ENCODE assay signal across 26 cellular contexts in genomic region chr1:1937549-1938275, GRCh38. TPM values are rescaled to one million over a fixed set of nuclear protein-coding genes. Genes with fewer than 3 reads are reported as not detected.
A peak's percentile ranks its signal among the peaks of the same experiment; 100 is the strongest.
DNase-seq lines count a peak whose midpoint lies in the region; ATAC-seq, FAIRE-seq and TF ChIP-seq lines count a peak whose summit lies in the region.
"Had no signal": no experiment of that assay in that cellular context is flagged by ENCODE, and none has a peak within 500 bp of the region (broad histone marks: within the 10 kb centered on the region; RNA-seq: fewer than 3 reads in every experiment).

No MANE protein-coding gene starts in this region.

- in situ Hi-C loops in K562 (cut with MboI) = no loop called here

- TF ChIP-seq CTCF in K562 (IDR thresholded peaks at IDR 0.05 in 2 of 3, conservative IDR thresholded peaks at IDR 0.05 in 1 of 3; ENCODE audit: insufficient read depth in 2 of 3, low read depth in 1 of 3, low read length in 3 of 3) (no peak), kidney (IDR thresholded peaks at IDR 0.05; ENCODE audit: borderline replicate concordance, extremely low read depth, insufficient read depth) (no peak)

- H3K9ac ChIP-seq in K562 (ENCODE audit: insufficient read depth in 1 of 2, low read depth in 2 of 2, low read length in 2 of 2) (no peak overlapping the region), kidney (ENCODE audit: low read length in 2 of 2) (no peak overlapping the region)
- H3K9ac ChIP-seq: KMS-11 had no signal

- peaks cover 38 to 78% of the 10 kb centered on the region in 2 experiments for H3K27me3 ChIP-seq in K562 (ENCODE audit: control insufficient read depth in 2 of 2, insufficient read depth in 2 of 2, low read length in 2 of 2)
- H3K27me3 ChIP-seq: BE2C had no signal

- POLR2A ChIA-PET in K562 (lab: Yijun Ruan, JAX) = no interaction called here

- TF ChIP-seq POLR2A in K562 (conservative IDR thresholded peaks at IDR 0.05) = no peak

- H3K79me2 ChIP-seq in K562 (ENCODE audit: control insufficient read depth, insufficient read depth, low read length) = no peaks in the 10 kb centered on the region

- FAIRE-seq in K562 (lab: Jason Lieb, UNC) (no peak), kidney (lab: Jason Lieb, UNC) (no peak), urothelium cell line (lab: Jason Lieb, UNC) (peak; percentile 81)
- FAIRE-seq: D721Med, GM19239 had no signal

- TF ChIP-seq RAD21 in K562 (CRISPR knock-in tag; conservative IDR thresholded peaks at IDR 0.05 in 1 of 2, IDR thresholded peaks at IDR 0.05 in 1 of 2) = no peak

- TF ChIP-seq EP300 in K562 (IDR thresholded peaks at IDR 0.05; ENCODE audit: low read length) = no peak

- H3K27ac ChIP-seq in K562 (ENCODE audit: extremely low read depth, low read depth, low read length) (no peak overlapping the region), kidney (ENCODE audit: low read depth in 2 of 2, low read length in 2 of 2) (no peak overlapping the region)
- H3K27ac ChIP-seq: KMS-11, SK-N-MC had no signal

- H3K4me2 ChIP-seq in K562 (ENCODE audit: insufficient read depth, low read length) = no peak overlapping the region
- H3K4me2 ChIP-seq: KMS-11 had no signal

- intact Hi-C loops in Right ventricle myocardium inferior (cut with DNase I) = no loop called here
- intact Hi-C loops in Right ventricle myocardium superior (cut with DNase I) = no loop called here
- intact Hi-C loops in K562 (cut with micrococcal nuclease) = no loop called here
- intact Hi-C loops in kidney (cut with DNase I) = no loop called here

- H3K4me3 ChIP-seq in K562 = no peak overlapping the region
- no peak overlapping the region for H3K4me3 ChIP-seq in kidney (ENCODE audit: low read length in 2 of 2)
- H3K4me3 ChIP-seq: SK-N-MC had no signal

- no peak for ATAC-seq in Right ventricle myocardium inferior
- ATAC-seq in Right ventricle myocardium superior (ENCODE audit: poor library complexity) = no peak
- ATAC-seq in K562 = no peak

- H3K36me3 ChIP-seq in K562 (ENCODE audit: control insufficient read depth, insufficient read depth, low read length) = no peaks in the 10 kb centered on the region
- H3K36me3 ChIP-seq in kidney (ENCODE audit: control insufficient read depth in 1 of 2, insufficient read depth in 2 of 2, low read length in 2 of 2) = no peaks in the 10 kb centered on the region
- H3K36me3 ChIP-seq: BE2C had no signal

- BruUV-seq in K562 (replicated peaks; lab: Mats Ljungman, UMichigan) = no TSS peak

- H3K4me1 ChIP-seq in K562 (replicated peaks in 1 of 2; ENCODE audit: control insufficient read depth in 2 of 2, insufficient read depth in 2 of 2, low read length in 2 of 2) = peaks cover 0 to 23% of the 10 kb centered on the region in 2 experiments; a peak in 1 of 5 replicates
- H3K4me1 ChIP-seq in kidney (ENCODE audit: control insufficient read depth in 1 of 2, insufficient read depth in 1 of 2, low read depth in 1 of 2, low read length in 2 of 2) = peaks cover 0 to 7% of the 10 kb centered on the region in 2 donors
- H3K4me1 ChIP-seq: BE2C had no signal

- H4K20me1 ChIP-seq in K562 (replicated peaks; ENCODE audit: control insufficient read depth, insufficient read depth, low read length) = peaks cover 3% of the 10 kb centered on the region; the same call in 1 of the 2 replicates

- H2AFZ ChIP-seq in K562 (ENCODE audit: low read depth, low read length) = no peak overlapping the region

- H3K9me3 ChIP-seq in K562 (replicated peaks; ENCODE audit: control insufficient read depth, insufficient read depth, low read depth, low read length) (peaks cover 9% of the 10 kb centered on the region; the same call in 1 of the 2 replicates), kidney (ENCODE audit: control insufficient read depth in 1 of 2, low read length in 2 of 2) (no peaks in the 10 kb centered on the region)
- H3K9me3 ChIP-seq: BE2C had no signal

- CTCF ChIA-PET in K562 (lab: Yijun Ruan, JAX; ENCODE audit: low intra/inter-chr PET ratio) = no interaction called here

- no peaks in the 10 kb centered on the region for H3K9me1 ChIP-seq in K562 (ENCODE audit: control insufficient read depth, insufficient read depth, low read length)

- peak; percentile 31 for DNase-seq in Right ventricle myocardium inferior (ENCODE audit: missing footprints)
- no peak for DNase-seq in Right ventricle myocardium superior
- no peak for DNase-seq in K562 (ENCODE audit: extremely low read depth in 1 of 4, low spot score in 3 of 4)
- DNase-seq in kidney = peak; percentile 33
- no peak for DNase-seq in urothelium cell line (ENCODE audit: low spot score)
- no peak for DNase-seq in COLO668 (lab: John Stamatoyannopoulos, UW; ENCODE audit: unreplicated experiment)
- no peak for DNase-seq in H4 (ENCODE audit: low spot score)
- no peak for DNase-seq in ecto neural progenitor cell (ENCODE audit: low spot score)
- DNase-seq: 8988T; ACHN; BE2C; CD4-positive, CD25-positive, alpha-beta regulatory T cell; H7; IMR-90; NCI-H1417; NCI-H1694; NCI-H2029 treated with DMSO at 0.1 percent for 48 hours; NCI-H446 treated with DMSO at 0.1 percent for 48 hours; NCI-H526; NCI-H82; RPMI8226; SHP77 treated with DMSO at 0.1 percent for 48 hours had no signal

- WGBS in K562 (ENCODE audit: insufficient coverage, low coverage, missing lambda C conversion rate) = 15% methylated on average over 15 of the region's 16 CpGs

RNA-seq across cellular contexts. Expression of gene TMEM52, which starts 18.6 kb away (rescaled TPM):
- 1.2 TPM for total RNA-seq in Right ventricle myocardium inferior
- 2.1 TPM for total RNA-seq in Right ventricle myocardium superior
- 5.7 and 20.2 TPM in 2 replicates for total RNA-seq in K562 (2011; cell fraction: chromatin; rRNA removed; ENCODE audit: low replicate concordance)
- total RNA-seq in K562 (2011; cell fraction: nucleolus; rRNA removed) = 23.0 and 23.7 TPM in 2 replicates
- total RNA-seq in K562 (2011; cell fraction: nucleoplasm; rRNA removed) = 12.5 and 15.1 TPM in 2 replicates
- total RNA-seq in K562 (2014; rRNA removed) = 19.2 and 24.9 TPM in 2 replicates
- 1.9 and 4.3 TPM in 2 replicates for total RNA-seq in K562 (2014; rRNA removed; fragmentation: Illumina TruSeq; extraction: Trizol)
- 6.8 and 7.9 TPM in 2 replicates for total RNA-seq in K562 (2015; rRNA removed; fragmentation: Illumina TruSeq; extraction: Trizol)
- 21.5 and 22.5 TPM in 2 replicates for total RNA-seq in K562 (2021)
- polyA plus RNA-seq in K562 (2011; rRNA removed) = 6.8 and 10.6 TPM in 2 replicates
- 17.0 and 45.9 TPM in 2 replicates for polyA plus RNA-seq in K562 (2011; cell fraction: cytosol; rRNA removed)
- 31.9 and 53.9 TPM in 2 replicates for polyA plus RNA-seq in K562 (2011; cell fraction: nucleus; rRNA removed)
- polyA plus RNA-seq in K562 (2012) = 8.9 and 9.5 TPM in 2 replicates
- 14.1 and 18.1 TPM in 2 replicates for polyA plus RNA-seq in K562 (2014; fragmentation: Illumina TruSeq; extraction: Trizol)
- 1 to 10 TPM in 1 of 2 experiments, under 1 TPM in 1; 0.37 to 1.4 TPM for polyA plus RNA-seq in K562 (2014; fragmentation: Nextera tagmentation; extraction: Ambion mirVana)
- 15.3 and 17.2 TPM in 2 replicates for polyA plus RNA-seq in K562 (2014; rRNA removed)
- polyA minus RNA-seq in K562 (2011; rRNA and poly(A)+ RNA removed) = 2.1 and 3.8 TPM in 2 replicates
- polyA minus RNA-seq in K562 (2011; cell fraction: cytosol; rRNA and poly(A)+ RNA removed) = 8.1 and 9.6 TPM in 2 replicates
- polyA minus RNA-seq in K562 (2011; cell fraction: nucleus; rRNA and poly(A)+ RNA removed) = 5.1 and 6.1 TPM in 2 replicates
- 0.50 TPM for total RNA-seq in kidney
- polyA plus RNA-seq in kidney (ENCODE audit: insufficient read depth, low read depth, low replicate concordance) = 5.1 TPM
- total RNA-seq in H4 (2014; rRNA removed; shearing (Covaris generic)) = 0.29 and 1.3 TPM in 2 replicates

RNA-seq across cellular contexts. Expression of gene CALML6, which starts 22.7 kb away (rescaled TPM):
- total RNA-seq in Right ventricle myocardium inferior (not detected), Right ventricle myocardium superior (not detected), K562 (2014; rRNA removed) (not detected in 2 replicates), K562 (2014; rRNA removed; fragmentation: Illumina TruSeq; extraction: Trizol) (not detected in 2 replicates), K562 (2015; rRNA removed; fragmentation: Illumina TruSeq; extraction: Trizol) (not detected in 2 replicates), K562 (2021) (not detected in 2 replicates), kidney (0.13 TPM)
- total RNA-seq in K562 (2011; cell fraction: chromatin; rRNA removed; ENCODE audit: low replicate concordance) = 0.56 and 0.69 TPM in 2 replicates
- 0.33 and 0.39 TPM in 2 replicates for total RNA-seq in K562 (2011; cell fraction: nucleolus; rRNA removed)
- not detected in 2 replicates for total RNA-seq in K562 (2011; cell fraction: nucleoplasm; rRNA removed)
- polyA plus RNA-seq in K562 (2011; rRNA removed) (0.14 TPM in 1 of 2 replicates, not detected in the other), K562 (2014; fragmentation: Illumina TruSeq; extraction: Trizol) (not detected in 2 replicates), K562 (2014; fragmentation: Nextera tagmentation; extraction: Ambion mirVana) (not detected), K562 (2014; rRNA removed) (0.16 TPM in 1 of 2 replicates, not detected in the other), kidney (ENCODE audit: insufficient read depth, low read depth, low replicate concordance) (1.2 TPM)
- not detected in 2 replicates for polyA plus RNA-seq in K562 (2011; cell fraction: cytosol; rRNA removed)
- 0.10 and 0.68 TPM in 2 replicates for polyA plus RNA-seq in K562 (2011; cell fraction: nucleus; rRNA removed)
- polyA plus RNA-seq in K562 (2012) = 0.08 and 0.53 TPM in 2 replicates
- not detected in 2 replicates for polyA minus RNA-seq in K562 (2011; rRNA and poly(A)+ RNA removed)
- polyA minus RNA-seq in K562 (2011; cell fraction: cytosol; rRNA and poly(A)+ RNA removed) = not detected in 2 replicates
- not detected in 2 replicates for polyA minus RNA-seq in K562 (2011; cell fraction: nucleus; rRNA and poly(A)+ RNA removed)
- total RNA-seq in H4 (2014; rRNA removed; shearing (Covaris generic)) = not detected in 2 replicates
- total RNA-seq: CD4-positive, CD25-positive, alpha-beta regulatory T cell; IMR-90 had no signal
- polyA plus RNA-seq: CD4-positive, CD25-positive, alpha-beta regulatory T cell had no signal

RNA-seq across cellular contexts. Expression of gene GNB1, which starts 46.8 kb away (rescaled TPM):
- total RNA-seq in Right ventricle myocardium inferior = 182 TPM
- total RNA-seq in Right ventricle myocardium superior = 154 TPM
- 190 and 209 TPM in 2 replicates for total RNA-seq in K562 (2011; cell fraction: chromatin; rRNA removed; ENCODE audit: low replicate concordance)
- total RNA-seq in K562 (2011; cell fraction: nucleolus; rRNA removed) = 83.4 and 90.4 TPM in 2 replicates
- 169 and 203 TPM in 2 replicates for total RNA-seq in K562 (2011; cell fraction: nucleoplasm; rRNA removed)
- total RNA-seq in K562 (2014; rRNA removed) = 46.9 and 60.9 TPM in 2 replicates
- 113 and 114 TPM in 2 replicates for total RNA-seq in K562 (2014; rRNA removed; fragmentation: Illumina TruSeq; extraction: Trizol)
- total RNA-seq in K562 (2015; rRNA removed; fragmentation: Illumina TruSeq; extraction: Trizol) = 106 and 111 TPM in 2 replicates
- 289 and 309 TPM in 2 replicates for total RNA-seq in K562 (2021)
- 240 and 308 TPM in 2 replicates for polyA plus RNA-seq in K562 (2011; rRNA removed)
- polyA plus RNA-seq in K562 (2011; cell fraction: cytosol; rRNA removed) = 264 and 290 TPM in 2 replicates
- 160 and 176 TPM in 2 replicates for polyA plus RNA-seq in K562 (2011; cell fraction: nucleus; rRNA removed)
- 213 and 306 TPM in 2 replicates for polyA plus RNA-seq in K562 (2012)
- polyA plus RNA-seq in K562 (2014; fragmentation: Illumina TruSeq; extraction: Trizol) = 293 and 388 TPM in 2 replicates
- 10 to 100 TPM; 34.3 to 45.1 TPM for polyA plus RNA-seq in K562 (2014; fragmentation: Nextera tagmentation; extraction: Ambion mirVana)
- 147 and 159 TPM in 2 replicates for polyA plus RNA-seq in K562 (2014; rRNA removed)
- 343 and 352 TPM in 2 replicates for polyA minus RNA-seq in K562 (2011; rRNA and poly(A)+ RNA removed)
- 206 and 275 TPM in 2 replicates for polyA minus RNA-seq in K562 (2011; cell fraction: cytosol; rRNA and poly(A)+ RNA removed)
- 31.1 and 59.9 TPM in 2 replicates for polyA minus RNA-seq in K562 (2011; cell fraction: nucleus; rRNA and poly(A)+ RNA removed)
- 347 TPM for total RNA-seq in kidney
- 144 TPM for polyA plus RNA-seq in kidney (ENCODE audit: insufficient read depth, low read depth, low replicate concordance)
- total RNA-seq in H4 (2014; rRNA removed; shearing (Covaris generic)) = 75.8 and 79.8 TPM in 2 replicates

Comparison
In these comparisons a context has a peak if more than half of its experiments do, and no peak if none do; other contexts are left out.
1. DNase-seq: peak in Right ventricle myocardium inferior (single experiment) and kidney (single experiment); none in Right ventricle myocardium superior (single experiment), K562 (0 of 4), urothelium cell line (single experiment), COLO668 (single experiment), H4 (single experiment) and ecto neural progenitor cell (single experiment).